ENCODE assay signal across 8 cellular contexts in the genomic region with DNA sequence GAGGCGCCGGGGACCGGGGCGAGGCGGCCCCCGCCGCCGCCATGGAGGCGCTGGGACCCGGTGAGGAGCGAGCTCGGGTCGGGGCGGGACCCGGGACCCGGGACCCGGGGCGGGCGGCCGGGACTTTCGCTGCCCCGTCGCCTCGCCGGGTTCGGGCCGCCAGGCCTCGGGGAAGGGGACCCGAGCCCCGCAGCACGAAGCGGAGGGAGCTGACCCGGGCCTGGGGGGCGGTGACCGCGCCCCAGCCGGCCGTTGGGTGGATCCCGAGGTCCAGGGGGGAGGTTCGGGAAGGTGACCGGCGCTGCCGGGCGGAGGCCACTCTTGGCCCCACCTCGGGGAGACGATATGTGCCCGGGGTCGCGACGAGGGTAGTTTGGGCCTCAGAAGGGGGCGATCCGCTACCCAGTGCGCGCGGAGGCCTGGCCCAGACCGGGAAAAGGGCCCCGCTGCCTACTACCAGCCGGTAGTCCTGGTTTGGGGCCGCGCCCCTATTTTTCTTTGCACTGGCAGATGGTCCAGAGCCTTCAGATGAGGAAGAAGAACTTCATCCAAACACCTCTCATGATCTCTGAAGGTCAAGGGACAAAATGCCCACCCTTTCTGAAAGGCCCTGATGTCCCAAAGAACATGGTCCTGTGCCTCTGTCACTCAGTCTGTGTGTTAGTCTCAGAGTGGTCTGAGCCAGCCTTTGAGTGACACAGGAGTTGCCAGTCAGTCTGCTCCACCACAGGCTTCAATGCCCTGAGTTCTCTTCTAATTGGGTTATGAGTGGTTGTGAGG. TPM values are rescaled to one million over a fixed set of nuclear protein-coding genes. Genes with fewer than 3 reads are reported as not detected.
DNase-seq lines count a peak whose midpoint lies in the region; ATAC-seq, FAIRE-seq and TF ChIP-seq lines count a peak whose summit lies in the region.

No MANE protein-coding gene starts in this region.

- no peaks in the 10 kb centered on the region for H3K36me3 ChIP-seq in BJ (ENCODE audit: control insufficient read depth, insufficient read depth, low read length)
- H3K36me3 ChIP-seq in GM23248 (ENCODE audit: low read depth) = no peaks in the 10 kb centered on the region
- H3K36me3 ChIP-seq in GM12878 (ENCODE audit: control insufficient read depth in 2 of 2, insufficient read depth in 2 of 2, low read length in 1 of 2) = no peaks in the 10 kb centered on the region
- H3K36me3 ChIP-seq in hepatocyte (replicated peaks; ENCODE audit: insufficient read depth, low read depth) = no peaks in the 10 kb centered on the region

- TF ChIP-seq POLR2A in GM12878 (IDR thresholded peaks at IDR 0.05; ENCODE audit: low read depth, low read length) = no peak; the same call in 1 of the 2 replicates

- 0 to 4% methylated on average over 24 to 29 of the region's 60 CpGs for WGBS in GM23248 (ENCODE audit: low coverage in 1 of 2, low lambda C conversion rate in 2 of 2, missing lambda C conversion rate in 2 of 2), 2 experiments
- under 1% methylated on average over 28 of the region's 60 CpGs for WGBS in GM12878 (ENCODE audit: insufficient coverage, insufficient replicate concordance, low lambda C conversion rate, missing lambda C conversion rate)
- 1% methylated on average over 27 of the region's 60 CpGs for WGBS in hepatocyte (ENCODE audit: low lambda C conversion rate, missing lambda C conversion rate)

- H3K27me3 ChIP-seq in BJ (ENCODE audit: control insufficient read depth, insufficient read depth, low read length) = no peaks in the 10 kb centered on the region
- H3K27me3 ChIP-seq in GM23248 (replicated peaks; ENCODE audit: insufficient read depth) = no peaks in the 10 kb centered on the region
- no peaks in the 10 kb centered on the region for H3K27me3 ChIP-seq in GM12878 (replicated peaks in 1 of 2; ENCODE audit: control insufficient read depth in 2 of 2, insufficient read depth in 2 of 2, low read length in 1 of 2)
- no peaks in the 10 kb centered on the region for H3K27me3 ChIP-seq in hepatocyte

- POLR2A ChIA-PET in BJ (lab: Charles Lee) (interaction anchor here (0.7 kb wide), 1 partner anchor 16 kb away, joined by 4 read pairs; no protein-coding TSS in a partner anchor), GM12878 (lab: Charles Lee) (no interaction called here)

- peaks cover 51% of the 10 kb centered on the region for H3K79me2 ChIP-seq in GM23248 (ENCODE audit: insufficient read depth)
- H3K79me2 ChIP-seq in GM12878 (ENCODE audit: control insufficient read depth, insufficient read depth, low read length) = no peaks in the 10 kb centered on the region
- H3K79me2 ChIP-seq in hepatocyte = peaks cover 50% of the 10 kb centered on the region

- H4K20me1 ChIP-seq in GM23248 (ENCODE audit: insufficient read depth) = no peaks in the 10 kb centered on the region
- H4K20me1 ChIP-seq in GM12878 (ENCODE audit: control insufficient read depth, insufficient read depth) = no peaks in the 10 kb centered on the region
- no peaks in the 10 kb centered on the region for H4K20me1 ChIP-seq in hepatocyte (ENCODE audit: insufficient read depth, poor library complexity, severe bottlenecking)

- SMC1A ChIA-PET in GM12878 (lab: Charles Lee; ENCODE audit: uncharacterized antibody, unreplicated experiment) = interaction anchor here (0.7 kb wide), 1 partner anchor 25 kb away, joined by 3 read pairs; no protein-coding TSS in a partner anchor

- H3K4me3 Mint-ChIP-seq in progenitor cell of endocrine pancreas (ENCODE audit: low read depth) = peak overlapping the region; percentile 86

- no peaks in the 10 kb centered on the region for H3K27me3 Mint-ChIP-seq in progenitor cell of endocrine pancreas

- H3K36me3 Mint-ChIP-seq in progenitor cell of endocrine pancreas (ENCODE audit: insufficient read depth) = peaks cover 1% of the 10 kb centered on the region

- TF ChIP-seq EP300 in GM12878 (IDR thresholded peaks at IDR 0.05; ENCODE audit: borderline replicate concordance in 1 of 2, control insufficient read depth in 1 of 2, low read depth in 2 of 2, low read length in 2 of 2) = no peak

- no peak for FAIRE-seq in GM12878 (lab: Jason Lieb, UNC)

- H3K9me2 ChIP-seq in GM23248 (ENCODE audit: insufficient read depth) = no peaks in the 10 kb centered on the region
- H3K9me2 ChIP-seq in hepatocyte (replicated peaks; ENCODE audit: insufficient read depth) = no peaks in the 10 kb centered on the region

- CTCF ChIA-PET in BJ (lab: Yijun Ruan, JAX) = no interaction called here
- CTCF ChIA-PET in GM12878 (lab: Yijun Ruan, JAX) = no interaction called here

- H3K4me2 ChIP-seq in GM23248 (ENCODE audit: unreplicated experiment) (peak overlapping the region; percentile 79), GM12878 (ENCODE audit: control insufficient read depth, insufficient read depth) (peak overlapping the region; percentile 93), hepatocyte (peak overlapping the region; percentile 93)

- peak overlapping the region; percentile 90 for H3K27ac Mint-ChIP-seq in progenitor cell of endocrine pancreas

- H3K4me1 Mint-ChIP-seq in progenitor cell of endocrine pancreas (ENCODE audit: low read depth) = peaks cover 17% of the 10 kb centered on the region

- H3K27ac ChIP-seq in GM23248 (peak overlapping the region; percentile 58), GM12878 (ENCODE audit: control insufficient read depth, insufficient read depth) (peak overlapping the region; percentile 58), hepatocyte (peak overlapping the region; percentile 88)

- in situ Hi-C loops in GM23248 (cut with MboI) = no loop called here
- in situ Hi-C loops in GM12878 (cut with MboI) = no loop called here

- DNase-seq in BJ (ENCODE audit: low read depth) (no peak), GM23248 (peak; percentile 60), RKO (ENCODE audit: low spot score) (peak; percentile 68), GM12878 (ENCODE audit: low read depth, low spot score) (no peak), hepatocyte (ENCODE audit: low spot score) (peak; percentile 41), progenitor cell of endocrine pancreas (ENCODE audit: low spot score, unreplicated experiment) (peak; percentile 11)

- no peak for TF ChIP-seq RAD21 in GM12878 (IDR thresholded peaks at IDR 0.05; ENCODE audit: insufficient read depth, low read depth, low read length)

- peak overlapping the region; percentile 89 for H2AFZ ChIP-seq in GM23248
- H2AFZ ChIP-seq in GM12878 (ENCODE audit: control insufficient read depth, low read depth, low read length) = peak overlapping the region; percentile 62
- peak overlapping the region; percentile 97 for H2AFZ ChIP-seq in hepatocyte

- intact Hi-C loops in GM12878 (cut with micrococcal nuclease; ENCODE audit: unreplicated experiment) = no loop called here

- ATAC-seq in GM12878 = peak; percentile 69
- no peak for ATAC-seq in HG02642 (IDR thresholded peaks at IDR 0.05; ENCODE audit: poor library complexity, unreplicated experiment)
- ATAC-seq in GM18873 (IDR thresholded peaks at IDR 0.05; ENCODE audit: low FRiP score, unreplicated experiment) = no peak

- RAD21 ChIA-PET in GM12878 (lab: Charles Lee; ENCODE audit: unreplicated experiment) = no interaction called here

- BruUV-seq in GM12878 (replicated peaks; lab: Mats Ljungman, UMichigan) = no TSS peak

- no peaks in the 10 kb centered on the region for H3K9me3 ChIP-seq in GM23248 (ENCODE audit: low read depth)
- H3K9me3 ChIP-seq in GM12878 (replicated peaks; ENCODE audit: control insufficient read depth, insufficient read depth, low read length) = no peaks in the 10 kb centered on the region
- no peaks in the 10 kb centered on the region for H3K9me3 ChIP-seq in hepatocyte (ENCODE audit: low read depth)

- H3F3A ChIP-seq in GM23248 (ENCODE audit: insufficient read depth) = peaks cover 13% of the 10 kb centered on the region

- TF ChIP-seq CTCF in BJ (IDR thresholded peaks at IDR 0.05; ENCODE audit: insufficient read depth, low read depth, low read length) = no peak
- no peak for TF ChIP-seq CTCF in GM12878 (IDR thresholded peaks at IDR 0.05 in 2 of 3, conservative IDR thresholded peaks at IDR 0.05 in 1 of 3; ENCODE audit: control insufficient read depth in 2 of 3, extremely low read depth in 1 of 3, insufficient read depth in 1 of 3, low read depth in 3 of 3, low read length in 3 of 3)
- no peak for TF ChIP-seq CTCF in hepatocyte (IDR thresholded peaks at IDR 0.05; ENCODE audit: poor library complexity)
- no peak for TF ChIP-seq CTCF in progenitor cell of endocrine pancreas (IDR thresholded peaks at IDR 0.05; ENCODE audit: unreplicated experiment)

- H3K9ac ChIP-seq in GM23248 = peak overlapping the region; percentile 91
- peak overlapping the region; percentile 85 for H3K9ac ChIP-seq in GM12878 (ENCODE audit: control insufficient read depth, insufficient read depth, low read length)

- no peaks in the 10 kb centered on the region for H3K9me3 Mint-ChIP-seq in progenitor cell of endocrine pancreas (ENCODE audit: low read depth)

- peaks cover 16% of the 10 kb centered on the region for H3K4me1 ChIP-seq in GM23248 (ENCODE audit: insufficient read depth)
- H3K4me1 ChIP-seq in GM12878 (ENCODE audit: control insufficient read depth, insufficient read depth, low read length) = peaks cover 6% of the 10 kb centered on the region
- H3K4me1 ChIP-seq in hepatocyte (ENCODE audit: insufficient read depth) = peaks cover 12% of the 10 kb centered on the region

- peak overlapping the region; percentile 78 for H3K4me3 ChIP-seq in BJ (ENCODE audit: low read depth, low read length)
- H3K4me3 ChIP-seq in GM23248 = peak overlapping the region; percentile 74
- H3K4me3 ChIP-seq in GM12878 = peak overlapping the region; percentile 76
- peak overlapping the region; percentile 83 for H3K4me3 ChIP-seq in hepatocyte

RNA-seq across cellular contexts. Expression of gene AGO4, which starts 0.8 kb away (rescaled TPM):
- 8.9 and 9.5 TPM in 2 replicates for polyA plus RNA-seq in BJ (2011; rRNA removed)
- 24.6 and 33.6 TPM in 2 replicates for polyA minus RNA-seq in BJ (2011; rRNA and poly(A)+ RNA removed)
- 6.4 and 6.8 TPM in 2 replicates for total RNA-seq in GM23248 (2014; rRNA removed; shearing (Covaris generic))
- polyA plus RNA-seq in GM23248 (2016; fragmentation: Nextera tagmentation; extraction: Ambion mirVana) = 2.2 and 4.4 TPM in 2 replicates
- total RNA-seq in GM12878 (2013; cell fraction: nucleolus; rRNA removed) = 16.3 and 17.4 TPM in 2 replicates
- 5.6 and 8.4 TPM in 2 replicates for total RNA-seq in GM12878 (2014; rRNA removed)
- total RNA-seq in GM12878 (2014; rRNA removed; fragmentation: Illumina TruSeq; extraction: Trizol) = 6.0 and 6.9 TPM in 2 replicates
- total RNA-seq in GM12878 (2021) = 5.0 and 7.9 TPM in 2 replicates
- 2.8 TPM for polyA plus RNA-seq in GM12878 (2011; ENCODE audit: low read depth)
- polyA plus RNA-seq in GM12878 (2011; rRNA removed) = 2.3 and 2.4 TPM in 2 replicates
- polyA plus RNA-seq in GM12878 (2011; cell fraction: cytosol; rRNA removed) = 4.1 and 4.6 TPM in 2 replicates
- polyA plus RNA-seq in GM12878 (2011; cell fraction: nucleus; rRNA removed) = 2.7 and 3.4 TPM in 2 replicates
- polyA plus RNA-seq in GM12878 (2012) = 4.3 and 5.2 TPM in 2 replicates
- polyA plus RNA-seq in GM12878 (2014; fragmentation: Illumina TruSeq; extraction: Trizol) = 5.9 and 7.7 TPM in 2 replicates
- 1 to 10 TPM; 1.2 to 1.4 TPM for polyA plus RNA-seq in GM12878 (2014; fragmentation: Nextera tagmentation; extraction: Ambion mirVana)
- polyA plus RNA-seq in GM12878 (2014; rRNA removed) = 4.0 and 4.1 TPM in 2 replicates
- polyA plus RNA-seq in GM12878 (2016; fragmentation: Nextera tagmentation; extraction: Ambion mirVana) = 1 to 10 TPM; 1.5 to 1.6 TPM
- 7.0 and 13.6 TPM in 2 replicates for polyA minus RNA-seq in GM12878 (2011; rRNA and poly(A)+ RNA removed)
- polyA minus RNA-seq in GM12878 (2011; cell fraction: cytosol; rRNA and poly(A)+ RNA removed) = 2.4 and 3.5 TPM in 2 replicates
- polyA minus RNA-seq in GM12878 (2011; cell fraction: nucleus; rRNA and poly(A)+ RNA removed) = 3.6 and 3.9 TPM in 2 replicates
- total RNA-seq in hepatocyte = 8.3 and 12.4 TPM in 2 replicates
- 3.7 and 5.2 TPM in 2 replicates for polyA plus RNA-seq in hepatocyte
- total RNA-seq in progenitor cell of endocrine pancreas = 35.1 and 35.6 TPM in 2 replicates

RNA-seq across cellular contexts. Expression of gene CLSPN, which starts 38.8 kb away (rescaled TPM):
- polyA plus RNA-seq in BJ (2011; rRNA removed) = 2.4 and 4.1 TPM in 2 replicates
- polyA minus RNA-seq in BJ (2011; rRNA and poly(A)+ RNA removed) = 3.5 and 4.0 TPM in 2 replicates
- 4.4 and 10.8 TPM in 2 replicates for total RNA-seq in GM23248 (2014; rRNA removed; shearing (Covaris generic))
- 4.3 and 4.4 TPM in 2 replicates for polyA plus RNA-seq in GM23248 (2016; fragmentation: Nextera tagmentation; extraction: Ambion mirVana)
- 8.6 and 13.1 TPM in 2 replicates for total RNA-seq in GM12878 (2013; cell fraction: nucleolus; rRNA removed)
- total RNA-seq in GM12878 (2014; rRNA removed) = 26.0 and 31.3 TPM in 2 replicates
- 45.3 and 46.8 TPM in 2 replicates for total RNA-seq in GM12878 (2014; rRNA removed; fragmentation: Illumina TruSeq; extraction: Trizol)
- 30.7 and 34.6 TPM in 2 replicates for total RNA-seq in GM12878 (2021)
- 8.6 TPM for polyA plus RNA-seq in GM12878 (2011; ENCODE audit: low read depth)
- 16.0 and 22.4 TPM in 2 replicates for polyA plus RNA-seq in GM12878 (2011; rRNA removed)
- 12.7 and 14.6 TPM in 2 replicates for polyA plus RNA-seq in GM12878 (2011; cell fraction: cytosol; rRNA removed)
- 6.6 and 12.6 TPM in 2 replicates for polyA plus RNA-seq in GM12878 (2011; cell fraction: nucleus; rRNA removed)
- 7.7 and 8.9 TPM in 2 replicates for polyA plus RNA-seq in GM12878 (2012)
- 39.8 and 42.9 TPM in 2 replicates for polyA plus RNA-seq in GM12878 (2014; fragmentation: Illumina TruSeq; extraction: Trizol)
- 10 to 100 TPM; 13.9 to 16.6 TPM for polyA plus RNA-seq in GM12878 (2014; fragmentation: Nextera tagmentation; extraction: Ambion mirVana)
- 18.9 and 24.0 TPM in 2 replicates for polyA plus RNA-seq in GM12878 (2014; rRNA removed)
- 10 to 100 TPM; 21.0 to 21.1 TPM for polyA plus RNA-seq in GM12878 (2016; fragmentation: Nextera tagmentation; extraction: Ambion mirVana)
- 28.0 and 30.3 TPM in 2 replicates for polyA minus RNA-seq in GM12878 (2011; rRNA and poly(A)+ RNA removed)
- 6.7 and 15.8 TPM in 2 replicates for polyA minus RNA-seq in GM12878 (2011; cell fraction: cytosol; rRNA and poly(A)+ RNA removed)
- polyA minus RNA-seq in GM12878 (2011; cell fraction: nucleus; rRNA and poly(A)+ RNA removed) = 5.2 and 11.0 TPM in 2 replicates
- total RNA-seq in hepatocyte = 3.7 and 4.7 TPM in 2 replicates
- polyA plus RNA-seq in hepatocyte = 2.2 and 2.9 TPM in 2 replicates
- 20.6 and 23.3 TPM in 2 replicates for total RNA-seq in progenitor cell of endocrine pancreas

Comparison
In these comparisons a context has a peak if more than half of its experiments do, and no peak if none do; other contexts are left out.
1. DNase-seq: peak in GM23248 (single experiment), RKO (single experiment), hepatocyte (single experiment) and progenitor cell of endocrine pancreas (single experiment); none in BJ (single experiment) and GM12878 (single experiment).
2. Peak in every context shown above with its lines, with median percentiles within 50 percentile points of each other: H3K4me3 ChIP-seq, H2AFZ ChIP-seq, H3K27ac ChIP-seq and H3K4me2 ChIP-seq.